ENCODE assay signal across 10 cellular contexts in the genomic region with DNA sequence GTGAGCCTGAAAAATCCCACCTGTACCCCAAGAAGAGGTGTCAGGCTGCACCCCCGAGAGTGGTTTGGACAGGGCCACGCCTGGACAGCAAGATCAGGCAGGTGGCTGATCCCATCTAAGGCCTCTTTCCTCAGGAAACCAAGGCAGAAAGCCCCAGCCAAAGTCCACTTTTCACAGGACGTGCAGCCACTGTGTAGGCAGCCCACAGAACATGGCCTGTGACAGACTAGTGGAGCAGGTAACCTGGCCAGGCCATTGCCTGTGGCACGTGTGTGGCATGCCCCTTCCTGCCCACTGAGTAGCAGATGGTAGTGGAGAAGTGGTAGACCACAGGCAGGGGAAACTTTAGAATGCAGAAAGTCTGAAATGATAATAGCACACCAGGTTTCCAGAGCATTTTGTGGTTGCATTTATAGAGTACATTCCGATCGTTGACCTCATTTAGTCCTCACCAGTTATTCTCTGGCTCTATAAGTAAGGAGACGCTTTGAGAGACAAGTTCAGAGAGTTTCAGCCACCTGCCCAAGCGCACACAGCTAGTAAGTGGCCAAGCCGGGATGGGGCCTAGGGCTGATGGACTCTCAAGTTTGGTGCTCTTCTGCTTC.
A peak's percentile ranks its signal among the peaks of the same experiment; 100 is the strongest.
DNase-seq lines count a peak whose midpoint lies in the region; ATAC-seq and TF ChIP-seq lines count a peak whose summit lies in the region.
"Had no signal": no experiment of that assay in that cellular context is flagged by ENCODE, and none has a peak within 500 bp of the region (broad histone marks: within the 10 kb centered on the region; RNA-seq: fewer than 3 reads in every experiment).

No MANE protein-coding gene starts in this region.

- no peak for TF ChIP-seq CTCF in Panc1 (IDR thresholded peaks at IDR 0.05)
- TF ChIP-seq CTCF in esophagus squamous epithelium (IDR thresholded peaks at IDR 0.05) = no peak

- H3K27ac ChIP-seq in Panc1 (ENCODE audit: low read length) (peak overlapping the region; percentile 84), esophagus squamous epithelium (peak overlapping the region in 3 of 4 donors; percentile 73 to 81 (median 73)), skeletal muscle tissue (ENCODE audit: low read depth, low read length) (peak overlapping the region; percentile 90)

- CTCF ChIA-PET in Panc1 (lab: Charles Lee) = interaction anchor here (0.5 kb wide), 1 partner anchor 1934 kb away, joined by 3 read pairs; no protein-coding TSS in a partner anchor

- TF ChIP-seq POLR2A in esophagus squamous epithelium (IDR thresholded peaks at IDR 0.05) = no peak

- peaks cover 91% of the 10 kb centered on the region for H3K4me1 ChIP-seq in Panc1 (ENCODE audit: control insufficient read depth, insufficient read depth, low read length)
- peaks cover 24 to 75% (median 47%) of the 10 kb centered on the region in 3 donors for H3K4me1 ChIP-seq in esophagus squamous epithelium
- peaks cover 69 to 80% (median 72%) of the 10 kb centered on the region in 3 donors for H3K4me1 ChIP-seq in skeletal muscle tissue (ENCODE audit: control insufficient read depth in 3 of 3, insufficient read depth in 3 of 3, low read length in 3 of 3)

- POLR2A ChIA-PET in Panc1 (lab: Charles Lee) = interaction anchor here (0.7 kb wide), 1 partner anchor 83 kb away, joined by 8 read pairs; no protein-coding TSS in a partner anchor

- H3K9me3 ChIP-seq in Panc1 (ENCODE audit: control insufficient read depth, insufficient read depth, low read depth, low read length) (no peaks in the 10 kb centered on the region), esophagus squamous epithelium (no peaks in the 10 kb centered on the region), skeletal muscle tissue (ENCODE audit: control insufficient read depth in 3 of 3, low read length in 3 of 3) (no peaks in the 10 kb centered on the region)

- peak overlapping the region; percentile 2 to 73 (median 41) for H3K9ac ChIP-seq in skeletal muscle tissue (ENCODE audit: low read depth in 1 of 3, low read length in 3 of 3)

- intact Hi-C loops in Panc1 (cut with micrococcal nuclease; ENCODE audit: unreplicated experiment) (no loop called here), esophagus squamous epithelium (cut with DNase I) (no loop called here)

- BruUV-seq in Panc1 (replicated peaks; lab: Mats Ljungman, UMichigan) = no TSS peak

- in situ Hi-C loops in Panc1 (cut with HindIII; ENCODE audit: low pct_unique_long_range_greater_than_20kb, low sequenced_read_pairs) = no loop called here

- DNase-seq in EH (ENCODE audit: low read depth) (peak; percentile 76), Panc1 (ENCODE audit: low read depth, low spot score) (no peak), esophagus squamous epithelium (lab: John Stamatoyannopoulos, UW) (no peak), SKM-1 (lab: John Stamatoyannopoulos, UW; ENCODE audit: unreplicated experiment) (no peak), ureter (ENCODE audit: low spot score) (no peak)
- DNase-seq: central memory CD4-positive, alpha-beta T cell; NCI-H1092 treated with DMSO at 0.1 percent for 48 hours had no signal

- ATAC-seq in Panc1 = peak; percentile 15; the same call in 1 of the 2 replicates
- ATAC-seq in GM21423 (IDR thresholded peaks at IDR 0.05; ENCODE audit: unreplicated experiment) = no peak
- no peak for ATAC-seq in GM21390 (IDR thresholded peaks at IDR 0.05; ENCODE audit: unreplicated experiment)

- H3K4me3 ChIP-seq in Panc1 (ENCODE audit: low read depth in 2 of 2, low read length in 2 of 2) (no peak overlapping the region), esophagus squamous epithelium (no peak overlapping the region), skeletal muscle tissue (ENCODE audit: low read length in 3 of 3) (peak overlapping the region in 2 of 3 donors; percentile 7 to 29)

- H3K27me3 ChIP-seq in Panc1 (ENCODE audit: control insufficient read depth, insufficient read depth, low read length) (no peaks in the 10 kb centered on the region), esophagus squamous epithelium (no peaks in the 10 kb centered on the region), skeletal muscle tissue (ENCODE audit: control insufficient read depth in 3 of 3, insufficient read depth in 3 of 3, low read length in 3 of 3) (no peaks in the 10 kb centered on the region)

- peaks cover 54% of the 10 kb centered on the region for H3K36me3 ChIP-seq in Panc1 (ENCODE audit: control insufficient read depth, insufficient read depth, low read length)
- peaks cover 19 to 96% (median 41%) of the 10 kb centered on the region in 3 donors for H3K36me3 ChIP-seq in esophagus squamous epithelium
- peaks cover 31 to 43% (median 35%) of the 10 kb centered on the region in 3 donors for H3K36me3 ChIP-seq in skeletal muscle tissue (ENCODE audit: control insufficient read depth in 3 of 3, insufficient read depth in 3 of 3, low read length in 3 of 3)

- 67 to 79% methylated on average over 7 to 8 of the region's 9 CpGs for WGBS in esophagus squamous epithelium, 2 donors

Comparison
In these comparisons a context has a peak if more than half of its experiments do, and no peak if none do; other contexts are left out.
1. H3K4me3 ChIP-seq: peak in skeletal muscle tissue (2 of 3); none in Panc1 (0 of 2) and esophagus squamous epithelium (0 of 4).
2. Peak in every context shown above with its lines, with median percentiles within 50 percentile points of each other: H3K27ac ChIP-seq.